1 cellular context compared by ENCODE assay signal in the genomic region with DNA sequence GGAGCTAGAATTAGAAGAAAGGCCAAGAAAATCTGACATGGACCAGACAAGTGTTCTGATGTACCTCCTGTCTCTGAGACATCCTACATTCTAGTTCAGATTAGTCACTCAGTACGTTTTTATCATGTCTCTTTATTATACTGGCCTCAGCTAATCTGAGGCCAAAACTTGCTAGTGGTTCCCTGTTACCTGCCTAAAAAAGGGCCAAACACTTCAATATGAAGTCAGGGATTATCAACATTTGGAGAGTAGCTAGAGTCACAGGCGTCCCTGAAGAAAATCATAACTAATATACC.
TF ChIP-seq lines count a peak whose summit lies in the region.

No MANE protein-coding gene starts in this region.

TF ChIP-seq in H1, 55 proteins besides CTCF, POLR2A, EP300 and RAD21:
- TF ChIP-seq SAP30 (IDR thresholded peaks at IDR 0.05; ENCODE audit: insufficient read depth, insufficient replicate concordance, low read length) = no peak
